Comparison of ENCODE assay signal across 8 cellular contexts in genomic region chr5:122313001-122313402, GRCh38. TPM values are rescaled to one million over a fixed set of nuclear protein-coding genes. Genes with fewer than 3 reads are reported as not detected.
DNase-seq lines count a peak whose midpoint lies in the region; ATAC-seq, FAIRE-seq and TF ChIP-seq lines count a peak whose summit lies in the region.

No MANE protein-coding gene starts in this region.

- H3K27ac ChIP-seq in WERI-Rb-1: no peak overlapping the region
- H3K27ac ChIP-seq in left ventricle myocardium inferior (replicated peaks): peak overlapping the region; percentile 73
- no peak overlapping the region for H3K27ac ChIP-seq in prostate gland

- H3K36me3 ChIP-seq in GM06990 (ENCODE audit: control insufficient read depth, insufficient read depth, low read length) (no peaks in the 10 kb centered on the region), WERI-Rb-1 (no peaks in the 10 kb centered on the region), left ventricle myocardium inferior (no peaks in the 10 kb centered on the region), prostate gland (no peaks in the 10 kb centered on the region)

- peaks cover 2% of the 10 kb centered on the region; the same call in 1 of the 2 replicates for H3K27me3 ChIP-seq in GM06990 (replicated peaks; ENCODE audit: control insufficient read depth, insufficient read depth, low read length)
- H3K27me3 ChIP-seq in WERI-Rb-1 (ENCODE audit: insufficient read depth, low read depth, severe bottlenecking): peaks cover 59% of the 10 kb centered on the region
- peaks cover 74% of the 10 kb centered on the region for H3K27me3 ChIP-seq in left ventricle myocardium inferior (ENCODE audit: low read depth)
- H3K27me3 ChIP-seq in prostate gland (replicated peaks; ENCODE audit: insufficient read depth): no peaks in the 10 kb centered on the region

- H3K4me3 ChIP-seq in GM06990 (replicated peaks; ENCODE audit: low read depth, low read length) (peak overlapping the region; percentile 51), WERI-Rb-1 (ENCODE audit: low read depth, low read length) (peak overlapping the region; percentile 58), left ventricle myocardium inferior (peak overlapping the region; percentile 76), prostate gland (peak overlapping the region; percentile 41 to 46)

- TF ChIP-seq CTCF in GM06990 (IDR thresholded peaks at IDR 0.05; ENCODE audit: insufficient read depth, low read length, poor library complexity, severe bottlenecking): no peak
- no peak for TF ChIP-seq CTCF in WERI-Rb-1 (IDR thresholded peaks at IDR 0.05; ENCODE audit: low read depth, low read length)
- TF ChIP-seq CTCF in left ventricle myocardium inferior (IDR thresholded peaks at IDR 0.05; ENCODE audit: borderline replicate concordance): no peak
- TF ChIP-seq CTCF in prostate gland (IDR thresholded peaks at IDR 0.05): no peak

- intact Hi-C loops in left ventricle myocardium inferior (cut with micrococcal nuclease): no loop called here
- intact Hi-C loops in prostate gland (cut with DNase I): no loop called here

- H3K4me1 ChIP-seq in left ventricle myocardium inferior (peaks cover 27% of the 10 kb centered on the region), prostate gland (replicated peaks) (no peaks in the 10 kb centered on the region)

- peak; percentile 7 for TF ChIP-seq POLR2A in prostate gland (IDR thresholded peaks at IDR 0.05)

- no peak for FAIRE-seq in GM19239 (lab: Jason Lieb, UNC)

- under 1% methylated on average over 12 of the region's 12 CpGs for WGBS in prostate gland

- no peaks in the 10 kb centered on the region for H3K9me3 ChIP-seq in WERI-Rb-1 (ENCODE audit: severe bottlenecking)
- no peaks in the 10 kb centered on the region for H3K9me3 ChIP-seq in left ventricle myocardium inferior (replicated peaks)
- no peaks in the 10 kb centered on the region for H3K9me3 ChIP-seq in prostate gland

- DNase-seq in GM06990 (ENCODE audit: extremely low read depth, insufficient read length) (no peak), WERI-Rb-1 (no peak), left ventricle myocardium inferior (no peak), prostate gland (ENCODE audit: low spot score) (peak; percentile 34), NCI-H2227 (lab: John Stamatoyannopoulos, UW; ENCODE audit: unreplicated experiment) (no peak), GM19239 (ENCODE audit: insufficient read length, low spot score) (no peak)
- DNase-seq in activated CD4-positive, alpha-beta T cell treated with anti-CD3 and anti-CD28 coated beads, Interleukin-2, amount 50 U/mL, for 4 hours: no peak

- no peak for ATAC-seq in GM21360 (IDR thresholded peaks at IDR 0.05; ENCODE audit: unreplicated experiment)

RNA-seq across cellular contexts. Expression of gene SNCAIP, which starts 1.0 kb away (rescaled TPM):
- total RNA-seq in left ventricle myocardium inferior (1.4 TPM), prostate gland (1 to 10 TPM; 5.1 to 8.2 TPM)
